In the genomic region with DNA sequence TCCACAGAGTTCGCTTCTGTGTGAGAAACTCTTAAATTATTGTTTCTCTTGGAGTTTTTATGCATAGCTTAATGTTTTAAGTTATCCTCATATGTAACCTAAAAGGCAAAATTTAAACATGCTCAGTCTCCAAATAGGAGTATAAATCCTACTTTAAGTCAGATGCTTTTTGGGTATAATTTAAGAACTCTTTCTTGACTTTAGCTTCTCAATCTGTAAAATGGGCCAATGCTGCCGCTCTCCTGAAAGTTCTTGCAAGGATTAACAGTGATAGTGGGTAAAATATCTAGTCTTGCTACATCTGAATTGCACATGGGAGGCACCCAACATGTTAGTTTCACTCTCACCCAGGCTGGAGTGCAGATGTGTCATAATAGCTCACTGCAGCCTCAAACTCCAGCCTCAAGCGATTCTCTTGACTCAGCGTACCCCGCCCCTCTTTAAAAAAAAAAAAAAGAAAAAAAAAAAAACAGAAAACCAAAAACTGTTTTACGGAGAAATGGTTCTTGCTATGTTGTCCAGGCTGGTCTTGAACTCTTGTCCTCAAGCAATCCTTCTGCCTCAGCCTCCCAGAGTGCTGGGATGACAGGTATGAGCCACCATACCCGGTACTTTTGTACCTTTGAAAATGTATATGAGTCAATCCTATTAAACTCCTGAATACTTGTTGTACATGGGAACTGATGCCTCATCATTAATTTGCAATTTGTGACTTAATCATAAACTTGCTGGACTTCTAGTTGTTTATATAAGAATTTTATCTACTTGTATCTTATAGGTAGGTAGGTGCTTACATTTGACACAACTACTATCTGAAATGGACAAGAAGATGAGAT, we compare ENCODE assay signal across 10 cellular contexts. TPM values are rescaled to one million over a fixed set of nuclear protein-coding genes. Genes with fewer than 3 reads are reported as not detected.
A peak's percentile ranks its signal among the peaks of the same experiment; 100 is the strongest.
DNase-seq lines count a peak whose midpoint lies in the region.
"Had no signal": no experiment of that assay in that cellular context is flagged by ENCODE, and none has a peak within 500 bp of the region (broad histone marks: within the 10 kb centered on the region; RNA-seq: fewer than 3 reads in every experiment).

No MANE protein-coding gene starts in this region.

- 65 to 72% methylated on average over 7 of the region's 7 CpGs for WGBS in esophagus, 2 donors

- H3K27me3 ChIP-seq in esophagus (ENCODE audit: control insufficient read depth in 1 of 2, insufficient read depth in 2 of 2, low read length in 2 of 2), result no peaks in the 10 kb centered on the region
- H3K27me3 ChIP-seq: gastroesophageal sphincter, Peyer's patch had no signal

- H3K4me3 ChIP-seq in esophagus (ENCODE audit: low read depth in 1 of 2, low read length in 2 of 2), result no peak overlapping the region

- peak; percentile 58 for DNase-seq in activated CD8-positive, alpha-beta memory T cell treated with anti-CD3 and anti-CD28 coated beads for 24 hours
- DNase-seq in activated CD8-positive, alpha-beta memory T cell treated with anti-CD3 and anti-CD28 coated beads, Interleukin-2, amount 50 U/mL, for 4 hours, result no peak
- peak; percentile 23 to 25 for DNase-seq in activated CD4-positive, alpha-beta T cell treated with anti-CD3 and anti-CD28 coated beads, Interleukin-2, amount 50 U/mL, for 4 hours
- DNase-seq in stimulated activated CD8-positive, alpha-beta memory T cell treated with anti-CD3 and anti-CD28 coated beads, Interleukin-15, amount 100 ng/mL, for 48 hours (ENCODE audit: low read depth in 2 of 2), result peak; percentile 26 to 34
- DNase-seq in epidermal melanocyte (ENCODE audit: insufficient read length, low spot score), result no peak
- no peak for DNase-seq in midbrain (lab: John Stamatoyannopoulos, UW)
- no peak for DNase-seq in GM19238 (ENCODE audit: insufficient read length, low spot score)
- DNase-seq: Peyer's patch had no signal

- H3K4me1 ChIP-seq in esophagus (ENCODE audit: control insufficient read depth in 2 of 2, insufficient read depth in 2 of 2, low read length in 1 of 2), result peaks cover 0 to 4% of the 10 kb centered on the region in 2 donors

- H3K9me3 ChIP-seq in esophagus (ENCODE audit: control insufficient read depth in 2 of 2, insufficient read depth in 1 of 2, low read depth in 1 of 2, low read length in 1 of 2), result no peaks in the 10 kb centered on the region
- H3K9me3 ChIP-seq: gastroesophageal sphincter, Peyer's patch had no signal

- H3K36me3 ChIP-seq in esophagus (ENCODE audit: control insufficient read depth in 2 of 2, insufficient read depth in 2 of 2, low read length in 1 of 2), result no peaks in the 10 kb centered on the region
- H3K36me3 ChIP-seq: gastroesophageal sphincter, Peyer's patch had no signal

- H3K27ac ChIP-seq in esophagus (ENCODE audit: low read depth in 2 of 2, low read length in 1 of 2), result peak overlapping the region; percentile 55 to 60

RNA-seq across cellular contexts. Expression of gene FBXO48, which starts 1.8 kb away (rescaled TPM):
- polyA plus RNA-seq in esophagus, result under 1 TPM; 0.44 to 0.61 TPM

RNA-seq across cellular contexts. Expression of gene APLF, which starts 2.1 kb away (rescaled TPM):
- polyA plus RNA-seq in esophagus, result 1 to 10 TPM; 1.1 to 1.3 TPM

Comparison
In these comparisons a context has a peak if more than half of its experiments do, and no peak if none do; other contexts are left out.
1. DNase-seq: peak in activated CD8-positive, alpha-beta memory T cell treated with anti-CD3 and anti-CD28 coated beads for 24 hours (single experiment), activated CD4-positive, alpha-beta T cell treated with anti-CD3 and anti-CD28 coated beads, Interleukin-2, amount 50 U/mL, for 4 hours (2 of 2) and stimulated activated CD8-positive, alpha-beta memory T cell treated with anti-CD3 and anti-CD28 coated beads, Interleukin-15, amount 100 ng/mL, for 48 hours (2 of 2); none in activated CD8-positive, alpha-beta memory T cell treated with anti-CD3 and anti-CD28 coated beads, Interleukin-2, amount 50 U/mL, for 4 hours (single experiment), epidermal melanocyte (single experiment), midbrain (single experiment) and GM19238 (single experiment).